Comparison of ENCODE assay signal across 11 cellular contexts in the genomic region with DNA sequence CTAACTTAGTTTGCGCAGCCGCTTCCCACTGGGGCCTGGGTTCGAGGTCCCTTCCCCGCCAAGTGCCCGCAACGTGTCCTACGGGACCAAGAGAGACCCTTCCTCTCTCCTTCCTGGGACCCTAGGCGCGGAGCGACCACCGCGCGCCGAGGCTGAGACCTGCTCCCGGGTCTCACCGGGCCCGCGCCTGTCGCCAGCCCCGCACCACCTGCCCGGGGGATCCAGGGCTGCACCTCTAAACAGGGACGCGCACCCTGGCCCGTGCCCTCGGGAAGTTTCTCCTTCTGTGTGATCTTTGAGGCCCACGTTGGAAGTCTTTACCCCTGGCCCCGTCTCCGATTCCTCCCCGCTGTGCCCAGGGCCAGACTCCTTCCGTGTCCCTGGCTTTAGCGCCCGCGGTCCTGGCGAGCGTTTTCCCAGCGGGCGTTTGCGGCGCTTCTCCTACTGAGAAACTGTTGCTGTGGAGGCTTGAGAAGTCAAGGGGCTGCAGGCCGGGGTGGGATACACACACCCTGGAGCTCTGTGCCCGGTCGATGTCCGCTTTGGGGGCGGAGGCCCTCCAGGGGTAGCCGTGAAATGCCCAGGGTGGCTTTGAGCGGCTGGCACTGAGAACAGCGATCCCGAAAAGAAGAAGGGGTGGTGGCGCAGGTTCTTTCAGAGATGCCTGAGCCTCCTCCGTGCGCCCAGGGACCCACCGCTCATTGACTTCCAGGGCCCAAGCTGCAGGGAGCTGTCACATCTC. TPM values are rescaled to one million over a fixed set of nuclear protein-coding genes. Genes with fewer than 3 reads are reported as not detected.
DNase-seq lines count a peak whose midpoint lies in the region; ATAC-seq and TF ChIP-seq lines count a peak whose summit lies in the region.
"Had no signal": no experiment of that assay in that cellular context is flagged by ENCODE, and none has a peak within 500 bp of the region (broad histone marks: within the 10 kb centered on the region; RNA-seq: fewer than 3 reads in every experiment).

No MANE protein-coding gene starts in this region.

- TF ChIP-seq CTCF in WERI-Rb-1 (IDR thresholded peaks at IDR 0.05; ENCODE audit: low read depth, low read length) = no peak
- TF ChIP-seq CTCF in sigmoid colon (IDR thresholded peaks at IDR 0.05) = no peak

- ATAC-seq in HG03378 (IDR thresholded peaks at IDR 0.05; ENCODE audit: unreplicated experiment) (no peak), GM21619 (IDR thresholded peaks at IDR 0.05; ENCODE audit: unreplicated experiment) (no peak), GM21717 (IDR thresholded peaks at IDR 0.05; ENCODE audit: unreplicated experiment) (no peak)

- H3K4me3 ChIP-seq in WERI-Rb-1 (ENCODE audit: low read depth, low read length) (peak overlapping the region; percentile 78), sigmoid colon (peak overlapping the region; percentile 21 to 59 (median 52))

- peaks cover 0 to 18% (median 18%) of the 10 kb centered on the region in 4 donors for H3K4me1 ChIP-seq in sigmoid colon

- DNase-seq in D341Med (ENCODE audit: low spot score) (peak; percentile 34), WERI-Rb-1 (no peak), iPS-NIHi11 (ENCODE audit: low spot score) (peak; percentile 35), sigmoid colon (no peak), MV-4-11 (lab: John Stamatoyannopoulos, UW) (no peak)
- DNase-seq: activated CD4-positive, alpha-beta T cell treated with anti-CD3 and anti-CD28 coated beads for 48 hours; cerebellar nuclear complex; stimulated activated CD8-positive, alpha-beta memory T cell treated with anti-CD3 and anti-CD28 coated beads, Interleukin-4, amount 100 ng/mL, for 48 hours had no signal

- no peak for TF ChIP-seq POLR2A in sigmoid colon (IDR thresholded peaks at IDR 0.05)

- H3K36me3 ChIP-seq in WERI-Rb-1 (no peaks in the 10 kb centered on the region), sigmoid colon (no peaks in the 10 kb centered on the region)

- intact Hi-C loops in sigmoid colon (cut with DNase I) = no loop called here

- H3K27ac ChIP-seq in WERI-Rb-1 (peak overlapping the region; percentile 87), sigmoid colon (no peak overlapping the region)

- no peaks in the 10 kb centered on the region for H3K9me3 ChIP-seq in WERI-Rb-1 (ENCODE audit: severe bottlenecking)
- no peaks in the 10 kb centered on the region for H3K9me3 ChIP-seq in sigmoid colon

- no peak for TF ChIP-seq EP300 in sigmoid colon (IDR thresholded peaks at IDR 0.05)

- WGBS in sigmoid colon, 2 donors = 20 to 25% methylated on average over 52 of the region's 52 CpGs

- H3K27me3 ChIP-seq in WERI-Rb-1 (ENCODE audit: insufficient read depth, low read depth, severe bottlenecking) = no peaks in the 10 kb centered on the region
- H3K27me3 ChIP-seq in sigmoid colon = peaks cover 9 to 56% (median 24%) of the 10 kb centered on the region in 3 donors

RNA-seq across cellular contexts. Expression of gene PLPP4, which starts 0.6 kb away (rescaled TPM):
- 1 to 10 TPM; 1.7 to 3.2 (median 2.7) TPM for total RNA-seq in sigmoid colon
- under 1 TPM in 1 of 3 donors, not detected in 2; 0.96 TPM for polyA plus RNA-seq in sigmoid colon

Comparison
In these comparisons a context has a peak if more than half of its experiments do, and no peak if none do; other contexts are left out.
1. DNase-seq: peak in D341Med (single experiment) and iPS-NIHi11 (single experiment); none in WERI-Rb-1 (single experiment), sigmoid colon (single experiment) and MV-4-11 (single experiment).